Comparison of ENCODE assay signal across 8 cellular contexts in the genomic region with DNA sequence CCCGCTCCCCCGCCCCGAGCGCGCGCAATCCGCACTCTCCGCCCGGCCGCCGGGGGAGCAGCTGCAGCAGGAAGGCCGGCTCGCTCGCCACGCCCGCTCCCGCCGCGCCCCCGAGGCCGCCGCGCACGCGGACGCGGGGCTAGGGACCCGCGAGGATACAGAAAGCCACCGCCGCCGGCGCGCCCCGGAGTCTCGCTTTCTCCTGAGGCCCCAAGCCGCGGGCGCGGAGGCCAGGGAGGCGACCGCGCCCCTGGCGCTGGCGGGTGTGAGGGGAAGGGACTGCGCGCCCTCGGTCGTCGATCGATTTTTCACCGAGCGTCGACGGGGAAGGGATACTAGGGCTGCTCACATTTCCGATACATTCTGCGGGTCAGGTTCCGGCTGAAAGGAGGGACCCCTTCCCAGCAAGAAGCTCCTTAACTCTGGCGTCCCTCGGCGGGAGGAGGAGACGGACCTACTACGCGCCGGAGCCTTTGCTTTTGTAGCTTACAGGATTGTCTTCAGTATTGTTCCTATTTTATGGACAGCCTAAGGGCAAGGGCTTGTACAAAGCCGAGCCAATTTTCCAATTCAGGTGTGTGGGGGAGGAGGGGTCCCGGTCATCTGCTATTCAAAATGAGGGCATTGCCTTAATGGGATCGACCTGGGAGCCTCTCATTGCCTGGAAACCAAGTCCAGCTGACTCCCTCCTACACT. TPM values are rescaled to one million over a fixed set of nuclear protein-coding genes. Genes with fewer than 3 reads are reported as not detected.
DNase-seq lines count a peak whose midpoint lies in the region; ATAC-seq and TF ChIP-seq lines count a peak whose summit lies in the region.

No MANE protein-coding gene starts in this region.

- CTCF ChIA-PET in activated CD4-positive, alpha-beta memory T cell treated with anti-CD3 and anti-CD28 coated beads for 36 hours (lab: Charles Lee): interaction anchor here (0.7 to 6.9 kb wide), 11 partner anchors 10 to 333 kb away, joined by 3 to 97 read pairs (median 4); a partner anchor contains a TSS

- no peaks in the 10 kb centered on the region for H3K36me3 Mint-ChIP-seq in activated CD4-positive, alpha-beta memory T cell treated with anti-CD3 and anti-CD28 coated beads for 36 hours

- H3K27ac Mint-ChIP-seq in activated CD4-positive, alpha-beta memory T cell treated with anti-CD3 and anti-CD28 coated beads for 36 hours: no peak overlapping the region

- H3K4me3 ChIP-seq in AG09309 (ENCODE audit: control insufficient read depth, low read depth, low read length): peak overlapping the region; percentile 43

- H3K27me3 Mint-ChIP-seq in activated CD4-positive, alpha-beta memory T cell treated with anti-CD3 and anti-CD28 coated beads for 36 hours: peaks cover 19% of the 10 kb centered on the region

- DNase-seq in AG09309 (ENCODE audit: low read depth): no peak
- peak; percentile 78 to 98 for DNase-seq in NCI-H526 (lab: John Stamatoyannopoulos, UW)
- DNase-seq in activated CD4-positive, alpha-beta memory T cell treated with anti-CD3 and anti-CD28 coated beads for 36 hours: peak; percentile 81
- DNase-seq in effector CD4-positive, alpha-beta T cell: peak; percentile 59
- peak; percentile 84 to 90 for DNase-seq in lung microvascular endothelial cell (ENCODE audit: low read depth in 2 of 2)
- peak; percentile 41 to 54 (median 54) for DNase-seq in stimulated activated CD4-positive, alpha-beta T cell treated with anti-CD3 and anti-CD28 coated beads, TNF-alpha, amount 100 ng/mL, for 4 hours (ENCODE audit: low read depth in 3 of 3)

- ATAC-seq in GM18909 (IDR thresholded peaks at IDR 0.05; ENCODE audit: poor library complexity, unreplicated experiment) (peak; percentile 55), HG03280 (IDR thresholded peaks at IDR 0.05; ENCODE audit: unreplicated experiment) (peak; percentile 54)

- no peak for TF ChIP-seq CTCF in AG09309 (IDR thresholded peaks at IDR 0.05; ENCODE audit: control insufficient read depth, insufficient read depth, low read depth, low read length, missing control alignments)

- POLR2A ChIA-PET in activated CD4-positive, alpha-beta memory T cell treated with anti-CD3 and anti-CD28 coated beads for 36 hours (lab: Charles Lee): interaction anchor here (1.1 to 1.8 kb wide), 3 partner anchors 126 to 423 kb away, joined by 3 to 5 read pairs (median 3); a partner anchor contains a TSS

- H3K4me3 Mint-ChIP-seq in activated CD4-positive, alpha-beta memory T cell treated with anti-CD3 and anti-CD28 coated beads for 36 hours: peak overlapping the region; percentile 74

- no peaks in the 10 kb centered on the region for H3K9me3 Mint-ChIP-seq in activated CD4-positive, alpha-beta memory T cell treated with anti-CD3 and anti-CD28 coated beads for 36 hours

- H3K4me1 Mint-ChIP-seq in activated CD4-positive, alpha-beta memory T cell treated with anti-CD3 and anti-CD28 coated beads for 36 hours (ENCODE audit: low read depth): peaks cover 28% of the 10 kb centered on the region

- intact Hi-C loops in activated CD4-positive, alpha-beta memory T cell treated with anti-CD3 and anti-CD28 coated beads for 36 hours (cut with micrococcal nuclease): loop anchor here (1.0 to 5.0 kb wide), 9 partner anchors 91 to 596 kb away; a partner anchor contains a TSS

RNA-seq across cellular contexts. Expression of a gene that starts 0.4 kb away (rescaled TPM):
- total RNA-seq in activated CD4-positive, alpha-beta memory T cell treated with anti-CD3 and anti-CD28 coated beads for 36 hours: 10 to 100 TPM in 1 of 2 experiments, 1 to 10 TPM in 1; 8.9 to 11.1 TPM
- total RNA-seq in lung microvascular endothelial cell: 14.2 and 21.2 TPM in 2 replicates
